Comparison of ENCODE assay signal across 20 cellular contexts in the genomic region with DNA sequence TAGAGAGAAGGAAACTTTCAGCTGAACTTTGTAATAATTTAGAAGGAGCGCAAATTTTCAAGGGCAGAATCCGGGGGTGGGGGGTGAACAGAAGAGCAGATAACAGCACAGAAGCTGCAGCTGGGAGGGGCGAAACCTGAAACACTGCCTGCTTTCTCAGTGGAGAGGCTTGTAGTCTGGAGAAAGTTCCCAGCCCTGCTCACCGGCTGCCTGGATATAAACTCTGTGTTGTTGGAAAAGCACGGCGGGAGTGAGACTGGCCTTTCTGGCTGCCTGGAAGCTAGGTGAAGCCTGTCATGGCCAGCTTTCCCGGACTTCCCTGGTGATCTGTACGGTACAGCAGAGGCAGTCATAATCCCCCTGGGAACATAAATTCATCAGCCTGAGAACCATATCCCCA.
A peak's percentile ranks its signal among the peaks of the same experiment; 100 is the strongest.
DNase-seq lines count a peak whose midpoint lies in the region; TF ChIP-seq lines count a peak whose summit lies in the region.
"Had no signal": no experiment of that assay in that cellular context is flagged by ENCODE, and none has a peak within 500 bp of the region (broad histone marks: within the 10 kb centered on the region; RNA-seq: fewer than 3 reads in every experiment).

No MANE protein-coding gene starts in this region.

- H3F3A ChIP-seq in smooth muscle cell (ENCODE audit: low read depth) = peaks cover 3% of the 10 kb centered on the region

- H3K4me1 ChIP-seq in HUES6 (ENCODE audit: control insufficient read depth, insufficient read depth, low read length) (peaks cover 12% of the 10 kb centered on the region), endodermal cell (ENCODE audit: control insufficient read depth, insufficient read depth, low read length) (no peaks in the 10 kb centered on the region), mesendoderm (ENCODE audit: control insufficient read depth, low read depth, low read length) (no peaks in the 10 kb centered on the region), smooth muscle cell (ENCODE audit: low read depth) (peaks cover 13% of the 10 kb centered on the region)

- H3K9me3 ChIP-seq in HUES6 (ENCODE audit: control insufficient read depth, insufficient read depth, low read depth, low read length) = no peaks in the 10 kb centered on the region
- H3K9me3 ChIP-seq in endodermal cell (ENCODE audit: control insufficient read depth, low read length) = no peaks in the 10 kb centered on the region
- H3K9me3 ChIP-seq in smooth muscle cell (replicated peaks; ENCODE audit: low read depth) = no peaks in the 10 kb centered on the region
- H3K9me3 ChIP-seq: SK-N-SH had no signal

- no peaks in the 10 kb centered on the region for H3K27me3 Mint-ChIP-seq in endodermal cell (ENCODE audit: insufficient read depth)

- no peak overlapping the region for H3K9ac ChIP-seq in HUES6 (ENCODE audit: low read length)
- H3K9ac ChIP-seq in endodermal cell (ENCODE audit: extremely low read depth, low read length, poor library complexity, severe bottlenecking) = no peak overlapping the region
- H3K9ac ChIP-seq in mesendoderm (ENCODE audit: low read length) = no peak overlapping the region
- no peak overlapping the region for H3K9ac ChIP-seq in smooth muscle cell (ENCODE audit: low read depth)
- H3K9ac ChIP-seq: SK-N-SH had no signal

- 50 to 69% methylated on average over 2 to 8 of the region's 8 CpGs for WGBS in endodermal cell (ENCODE audit: insufficient coverage in 1 of 2, insufficient read length in 1 of 2), 2 experiments
- no CpG with 5 or more reads among the region's 8 CpGs for WGBS in mesendoderm (ENCODE audit: extremely low coverage, insufficient coverage, low lambda C conversion rate)
- WGBS in smooth muscle cell (ENCODE audit: low lambda C conversion rate) = 30% methylated on average over 8 of the region's 8 CpGs

- H3K4me3 Mint-ChIP-seq in endodermal cell = peak overlapping the region; percentile 2

- no peaks in the 10 kb centered on the region for H3K36me3 Mint-ChIP-seq in endodermal cell (ENCODE audit: low read depth)

- H3K4me3 ChIP-seq in HUES6 (ENCODE audit: low read depth, low read length) = no peak overlapping the region
- H3K4me3 ChIP-seq in endodermal cell (ENCODE audit: low read length) = no peak overlapping the region
- H3K4me3 ChIP-seq in mesendoderm (ENCODE audit: low read length) = no peak overlapping the region
- H3K4me3 ChIP-seq in smooth muscle cell = peak overlapping the region; percentile 35

- H3K9me3 Mint-ChIP-seq in endodermal cell = peaks cover 7% of the 10 kb centered on the region

- H3K56ac ChIP-seq in mesendoderm (ENCODE audit: low read length) = no peak overlapping the region

- H3K27me3 ChIP-seq in HUES6 (ENCODE audit: control insufficient read depth, insufficient read depth, low read length) = no peaks in the 10 kb centered on the region
- no peaks in the 10 kb centered on the region for H3K27me3 ChIP-seq in endodermal cell (ENCODE audit: control insufficient read depth, insufficient read depth, low read length, poor library complexity, severe bottlenecking)
- no peaks in the 10 kb centered on the region for H3K27me3 ChIP-seq in mesendoderm (ENCODE audit: insufficient read depth, low read length, poor library complexity)
- H3K27me3 ChIP-seq in smooth muscle cell (ENCODE audit: low read depth) = no peaks in the 10 kb centered on the region

- no peak overlapping the region for H3K4ac ChIP-seq in mesendoderm (ENCODE audit: low read depth, low read length)

- H3K18ac ChIP-seq in mesendoderm (ENCODE audit: low read length) = no peak overlapping the region

- H3K36me3 ChIP-seq in HUES6 (ENCODE audit: control insufficient read depth, insufficient read depth, low read length) = no peaks in the 10 kb centered on the region
- no peaks in the 10 kb centered on the region for H3K36me3 ChIP-seq in endodermal cell (ENCODE audit: control insufficient read depth, insufficient read depth, low read length)
- H3K36me3 ChIP-seq in mesendoderm (ENCODE audit: control insufficient read depth, insufficient read depth, low read length) = no peaks in the 10 kb centered on the region
- no peaks in the 10 kb centered on the region for H3K36me3 ChIP-seq in smooth muscle cell (ENCODE audit: low read depth)

- no peak overlapping the region for H4K8ac ChIP-seq in mesendoderm (ENCODE audit: low read depth, low read length)

- 0 out of 2 replicates have a peak overlapping the region, but pooled peaks have one; percentile 14 for H3K27ac ChIP-seq in HUES6 (ENCODE audit: low read depth, low read length)
- no peak overlapping the region for H3K27ac ChIP-seq in endodermal cell (ENCODE audit: low read depth, low read length)
- no peak overlapping the region for H3K27ac ChIP-seq in mesendoderm (ENCODE audit: low read depth, low read length)
- H3K27ac ChIP-seq in smooth muscle cell (ENCODE audit: low read depth) = peak overlapping the region; percentile 56
- H3K27ac ChIP-seq: RWPE1 had no signal

- no peak overlapping the region for H2BK15ac ChIP-seq in mesendoderm (replicated peaks; ENCODE audit: low read depth)

- no peak overlapping the region for H2AK5ac ChIP-seq in mesendoderm (ENCODE audit: low read length)

- no peaks in the 10 kb centered on the region for H4K20me1 ChIP-seq in smooth muscle cell (ENCODE audit: low read depth)

- H3K4me1 Mint-ChIP-seq in endodermal cell = peaks cover 24% of the 10 kb centered on the region

- H3K79me1 ChIP-seq in mesendoderm (ENCODE audit: low read length) = no peaks in the 10 kb centered on the region

- H2BK120ac ChIP-seq in mesendoderm (ENCODE audit: low read depth, low read length) = no peak overlapping the region

- H2AFZ ChIP-seq in smooth muscle cell (ENCODE audit: low read depth) = peak overlapping the region; percentile 91

- DNase-seq in endodermal cell (peak; percentile 58), mesendoderm (peak; percentile 14), smooth muscle cell (lab: John Stamatoyannopoulos, UW; ENCODE audit: unreplicated experiment) (no peak), NCI-H774 (lab: John Stamatoyannopoulos, UW) (no peak), NOMO-1 treated with dmso at 0.1 percent for 144 hours (lab: John Stamatoyannopoulos, UW; ENCODE audit: unreplicated experiment) (no peak), SHP77 (lab: John Stamatoyannopoulos, UW) (no peak)
- DNase-seq: Calu3, DND-41, H7, Karpas-422, NCI-H1092 treated with DMSO at 0.1 percent for 48 hours, NCI-H1436 treated with DMSO at 0.1 percent for 48 hours, NCI-H187 treated with DMSO at 0.1 percent for 48 hours, NCI-H2171 treated with DMSO at 0.1 percent for 48 hours, NCI-H446, NCI-H526, SIG-M5, SK-N-SH had no signal

- no peak overlapping the region for H2BK5ac ChIP-seq in mesendoderm (ENCODE audit: low read length)

- no peaks in the 10 kb centered on the region for H3K79me2 ChIP-seq in mesendoderm (ENCODE audit: control insufficient read depth, insufficient read depth, low read length)
- H3K79me2 ChIP-seq in smooth muscle cell (ENCODE audit: low read depth) = no peaks in the 10 kb centered on the region

- H3K27ac Mint-ChIP-seq in endodermal cell = peak overlapping the region; percentile 73

- TF ChIP-seq CTCF in endodermal cell (conservative IDR thresholded peaks at IDR 0.05) = no peak
- TF ChIP-seq CTCF in smooth muscle cell (IDR thresholded peaks at IDR 0.05; ENCODE audit: borderline replicate concordance, insufficient read depth, poor library complexity, severe bottlenecking) = no peak

- H3K4me2 ChIP-seq in mesendoderm (ENCODE audit: low read length) (no peak overlapping the region), smooth muscle cell (peak overlapping the region; percentile 80)
- H3K4me2 ChIP-seq: SK-N-SH had no signal

- H4K5ac ChIP-seq in mesendoderm (ENCODE audit: low read length) = no peak overlapping the region

- H3K23ac ChIP-seq in mesendoderm (ENCODE audit: low read length) = no peak overlapping the region

Comparison
In these comparisons a context has a peak if more than half of its experiments do, and no peak if none do; other contexts are left out.
1. H3K27ac ChIP-seq: peak in HUES6 (single experiment) and smooth muscle cell (single experiment); none in endodermal cell (single experiment) and mesendoderm (single experiment).
2. DNase-seq: peak in endodermal cell (single experiment) and mesendoderm (single experiment); none in smooth muscle cell (single experiment), NCI-H774 (single experiment), NOMO-1 treated with dmso at 0.1 percent for 144 hours (single experiment) and SHP77 (0 of 2).